15 cellular contexts compared by ENCODE assay signal in the genomic region with DNA sequence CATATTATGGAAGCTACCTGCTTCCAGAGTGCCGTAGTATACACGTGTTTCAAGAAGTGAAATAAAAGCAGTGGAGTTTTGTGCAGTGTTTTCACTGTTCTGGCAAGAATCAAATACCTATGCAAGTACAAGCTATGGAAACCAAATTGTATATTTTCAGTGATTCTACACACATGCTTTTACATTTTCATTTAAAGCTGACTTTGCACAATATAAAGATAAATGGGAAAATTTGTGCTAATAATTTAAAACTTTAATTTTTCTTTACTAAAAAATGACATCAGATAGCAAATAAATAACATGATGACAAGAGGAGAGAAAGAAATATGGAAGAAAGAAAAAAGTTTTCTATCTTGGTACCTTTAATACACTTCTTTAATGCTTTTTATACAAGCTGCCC.
"Had no signal": no experiment of that assay in that cellular context is flagged by ENCODE, and none has a peak within 500 bp of the region (broad histone marks: within the 10 kb centered on the region; RNA-seq: fewer than 3 reads in every experiment).

No MANE protein-coding gene starts in this region.

- H3K36me3 ChIP-seq: colonic mucosa, ovary, right atrium auricular region, stomach had no signal

- DNase-seq: colonic mucosa; dermis blood vessel endothelial cell; foreskin keratinocyte; head of caudate nucleus; naive thymus-derived CD4-positive, alpha-beta T cell; ovary; small intestine; stimulated activated CD4-positive, alpha-beta T cell treated with anti-CD3 and anti-CD28 coated beads, Interleukin-12 subunit alpha, Interleukin-12 subunit beta, amount 100 ng/mL, for 4 hours; stimulated activated naive CD4-positive, alpha-beta T cell; stomach; substantia nigra had no signal

- FAIRE-seq: small intestine had no signal

- H3K9me3 Mint-ChIP-seq: type B pancreatic cell had no signal

- H3K27ac ChIP-seq: colonic mucosa, foreskin keratinocyte, hepatocyte, ovary had no signal

- H3K4me1 ChIP-seq: colonic mucosa, foreskin keratinocyte had no signal

- H3K27me3 ChIP-seq: colonic mucosa, foreskin keratinocyte, hepatocyte, ovary, right atrium auricular region, stomach had no signal

- H3K27me3 Mint-ChIP-seq: type B pancreatic cell had no signal

- H3K4me3 Mint-ChIP-seq: neural crest cell, type B pancreatic cell had no signal

- H3K4me2 ChIP-seq: hepatocyte had no signal

- ATAC-seq: foreskin keratinocyte; naive thymus-derived CD4-positive, alpha-beta T cell had no signal

- H3K4me3 ChIP-seq: colonic mucosa, hepatocyte, ovary, right atrium auricular region, stomach had no signal

- H3K36me3 Mint-ChIP-seq: naive thymus-derived CD4-positive, alpha-beta T cell; type B pancreatic cell had no signal

- H2AFZ ChIP-seq: hepatocyte had no signal

- H3K27ac Mint-ChIP-seq: type B pancreatic cell had no signal

- H3K79me2 ChIP-seq: hepatocyte had no signal

- H3K9me3 ChIP-seq: colonic mucosa, ovary, right atrium auricular region, stomach had no signal
